ENCODE assay signal across 8 cellular contexts in genomic region chr6:109864050-109864449, GRCh38.
"Had no signal": no experiment of that assay in that cellular context is flagged by ENCODE, and none has a peak within 500 bp of the region (broad histone marks: within the 10 kb centered on the region; RNA-seq: fewer than 3 reads in every experiment).

No MANE protein-coding gene starts in this region.

- FAIRE-seq: G401.6, GM12878, GM12891, GM12892, GM18507, GM19239 had no signal

- ATAC-seq: GM12878 had no signal

- DNase-seq: GDM1, GF-D8 had no signal

- H3K4me3 ChIP-seq: GM12878 had no signal
